Comparison of ENCODE assay signal across 13 cellular contexts in the genomic region with DNA sequence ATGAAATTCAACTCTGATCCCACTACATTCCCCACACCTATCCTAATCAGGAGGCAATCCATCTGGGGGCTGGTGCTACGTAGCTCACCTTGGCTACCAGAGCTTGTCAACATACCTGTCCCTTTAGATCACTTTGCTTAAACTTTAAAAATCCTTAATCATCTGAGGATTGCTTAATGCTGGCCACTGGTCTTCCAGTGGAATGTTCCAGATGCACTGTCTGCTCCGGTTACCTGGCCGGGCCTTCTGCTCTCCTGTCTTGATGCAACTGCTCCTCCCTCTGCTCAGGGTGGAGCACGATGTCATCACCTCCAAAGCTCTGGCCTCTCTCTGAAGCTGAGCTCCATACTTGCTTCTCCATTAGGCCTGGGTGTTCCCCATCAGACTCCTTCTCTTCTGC.
"Had no signal": no experiment of that assay in that cellular context is flagged by ENCODE, and none has a peak within 500 bp of the region (broad histone marks: within the 10 kb centered on the region; RNA-seq: fewer than 3 reads in every experiment).

No MANE protein-coding gene starts in this region.

- H3K9me3 ChIP-seq: pancreas, stomach, thoracic aorta had no signal

- FAIRE-seq: endothelial cell of umbilical vein, pancreas, urothelium cell line had no signal

- DNase-seq: activated CD4-positive, alpha-beta T cell treated with anti-CD3 and anti-CD28 coated beads, Interleukin-2, amount 50 U/mL, for 4 hours; activated gamma-delta T cell treated with Interleukin-2 at 50 U/mL for 16 hours; activated T-cell treated with anti-CD3 and anti-CD28 coated beads, Interleukin-2, amount 50 U/mL, for 48 hours; aorta; pancreas; stimulated activated CD4-positive, alpha-beta T cell treated with anti-CD3 and anti-CD28 coated beads, Interleukin-15, amount 100 ng/mL, for 24 hours; stimulated activated CD4-positive, alpha-beta T cell treated with anti-CD3 and anti-CD28 coated beads, Interleukin-4, amount 100 ng/mL, for 24 hours; stomach had no signal

- H3K4me3 ChIP-seq: pancreas, stomach, thoracic aorta had no signal

- ATAC-seq: activated CD4-positive, CD25-positive, alpha-beta regulatory T cell treated with anti-CD3 and anti-CD28 coated beads, Interleukin-2, amount 50 U/mL, for 24 hours; pancreas had no signal

- H3K4me3 Mint-ChIP-seq: T-helper 2 cell treated with Interferon-gamma antibody and Interleukin-4, amounts not matched to agents 5 μg/mL and 100 μg/mL, for 36 hours had no signal

- H3K27me3 ChIP-seq: pancreas, stomach had no signal

- H3K4me1 ChIP-seq: pancreas, stomach had no signal

- H3K9me3 Mint-ChIP-seq: T-helper 2 cell treated with Interferon-gamma antibody and Interleukin-4, amounts not matched to agents 5 μg/mL and 100 μg/mL, for 36 hours had no signal

- H3K27ac Mint-ChIP-seq: T-helper 2 cell treated with Interferon-gamma antibody and Interleukin-4, amounts not matched to agents 5 μg/mL and 100 μg/mL, for 36 hours had no signal

- H3K27ac ChIP-seq: pancreas, stomach, thoracic aorta had no signal
